ENCODE assay signal across 11 cellular contexts in the genomic region with DNA sequence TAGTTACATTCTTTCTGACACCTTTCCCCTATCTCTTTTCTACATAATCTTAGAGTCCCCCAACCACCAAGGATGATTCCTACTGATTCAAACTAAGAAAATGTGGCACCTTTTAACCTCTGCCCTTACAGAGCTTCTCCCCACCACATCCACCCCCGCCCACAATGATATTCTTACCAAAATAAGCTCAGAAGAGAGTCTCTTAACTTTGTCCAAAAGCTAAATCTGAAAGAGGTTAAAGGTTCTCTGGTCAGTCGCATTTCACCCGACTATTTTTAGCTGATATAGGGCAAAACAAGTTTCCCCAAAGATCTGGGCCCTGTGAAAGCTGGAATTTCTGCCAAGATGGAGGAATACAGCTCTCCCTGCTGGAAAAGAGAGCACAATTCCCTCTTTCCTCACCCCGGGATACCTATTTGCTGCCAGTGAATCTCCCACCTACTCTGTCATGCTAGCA.
A peak's percentile ranks its signal among the peaks of the same experiment; 100 is the strongest.
DNase-seq lines count a peak whose midpoint lies in the region; ATAC-seq, FAIRE-seq and TF ChIP-seq lines count a peak whose summit lies in the region.
"Had no signal": no experiment of that assay in that cellular context is flagged by ENCODE, and none has a peak within 500 bp of the region (broad histone marks: within the 10 kb centered on the region; RNA-seq: fewer than 3 reads in every experiment).

No MANE protein-coding gene starts in this region.

- intact Hi-C loops in activated CD4-positive, alpha-beta T cell treated with anti-CD3 and anti-CD28 coated beads, Interleukin-2, amount 10 ng/mL, durations not matched to agents 24 days and 14 days (cut with micrococcal nuclease) = loop anchor here (1.0 to 10.0 kb wide), 5 partner anchors 31 to 453 kb away; no protein-coding TSS in a partner anchor
- intact Hi-C loops in Caco-2 (cut with micrococcal nuclease; ENCODE audit: unreplicated experiment) = no loop called here

- no peaks in the 10 kb centered on the region for H3K9me3 ChIP-seq in Caco-2
- H3K9me3 ChIP-seq: pancreas had no signal

- no peak for TF ChIP-seq POLR2A in GM12892 (IDR thresholded peaks at IDR 0.05; ENCODE audit: low read depth, low read length)

- POLR2A ChIA-PET in Caco-2 (lab: Charles Lee) = no interaction called here

- no peaks in the 10 kb centered on the region for H3K27me3 ChIP-seq in Caco-2 (replicated peaks; ENCODE audit: control insufficient read depth, insufficient read depth, low read length)
- H3K27me3 ChIP-seq: pancreas had no signal

- no peak overlapping the region for H3K4me3 ChIP-seq in Caco-2 (ENCODE audit: low read depth, low read length)
- H3K4me3 ChIP-seq: pancreas had no signal

- H3K4me1 Mint-ChIP-seq in activated CD4-positive, alpha-beta T cell treated with anti-CD3 and anti-CD28 coated beads, Interleukin-2, amount 10 ng/mL, durations not matched to agents 24 days and 14 days = peaks cover 36% of the 10 kb centered on the region
- H3K4me1 Mint-ChIP-seq in activated T-helper 17 cell treated with anti-CD3 and anti-CD28 coated beads, Interleukin-2, amount 50 U/mL, for 72 hours = peaks cover 41% of the 10 kb centered on the region
- peaks cover 54 to 74% of the 10 kb centered on the region in 2 donors for H3K4me1 Mint-ChIP-seq in stimulated activated naive B cell treated with anti-CD40 and anti-IgM and Interleukin-4, amounts not matched to agents 10 μg/mL and 1 μg/mL and 100 μg/mL, for 72 hours
- peaks cover 24% of the 10 kb centered on the region for H3K4me1 Mint-ChIP-seq in Caco-2 (ENCODE audit: low read depth, unreplicated experiment)

- ATAC-seq in activated T-helper 17 cell treated with anti-CD3 and anti-CD28 coated beads, Interleukin-2, amount 50 U/mL, for 72 hours (replicated peaks) = peak; percentile 79
- ATAC-seq in stimulated activated naive B cell treated with anti-CD40 and anti-IgM and Interleukin-4, amounts not matched to agents 10 μg/mL and 1 μg/mL and 100 μg/mL, for 72 hours (replicated peaks) = peak; percentile 76 to 77
- no peak for ATAC-seq in GM21825 (IDR thresholded peaks at IDR 0.05; ENCODE audit: unreplicated experiment)
- ATAC-seq: pancreas had no signal

- peaks cover 11% of the 10 kb centered on the region for H3K4me1 ChIP-seq in Caco-2

- peaks cover 28% of the 10 kb centered on the region for H3K9me3 Mint-ChIP-seq in activated CD4-positive, alpha-beta T cell treated with anti-CD3 and anti-CD28 coated beads, Interleukin-2, amount 10 ng/mL, durations not matched to agents 24 days and 14 days
- H3K9me3 Mint-ChIP-seq in activated T-helper 17 cell treated with anti-CD3 and anti-CD28 coated beads, Interleukin-2, amount 50 U/mL, for 72 hours = peaks cover 11% of the 10 kb centered on the region
- H3K9me3 Mint-ChIP-seq in stimulated activated naive B cell treated with anti-CD40 and anti-IgM and Interleukin-4, amounts not matched to agents 10 μg/mL and 1 μg/mL and 100 μg/mL, for 72 hours = peaks cover 0 to 3% of the 10 kb centered on the region in 2 donors
- H3K9me3 Mint-ChIP-seq in Caco-2 (ENCODE audit: unreplicated experiment) = peaks cover 10% of the 10 kb centered on the region

- no TSS peak for BruUV-seq in Caco-2 (replicated peaks; lab: Mats Ljungman, UMichigan)

- FAIRE-seq in GM12892 (lab: Jason Lieb, UNC) = no peak
- FAIRE-seq: pancreas had no signal

- peaks cover 4% of the 10 kb centered on the region for H3K36me3 Mint-ChIP-seq in activated CD4-positive, alpha-beta T cell treated with anti-CD3 and anti-CD28 coated beads, Interleukin-2, amount 10 ng/mL, durations not matched to agents 24 days and 14 days (ENCODE audit: low read depth)
- no peaks in the 10 kb centered on the region for H3K36me3 Mint-ChIP-seq in activated T-helper 17 cell treated with anti-CD3 and anti-CD28 coated beads, Interleukin-2, amount 50 U/mL, for 72 hours (ENCODE audit: low read depth)
- H3K36me3 Mint-ChIP-seq in stimulated activated naive B cell treated with anti-CD40 and anti-IgM and Interleukin-4, amounts not matched to agents 10 μg/mL and 1 μg/mL and 100 μg/mL, for 72 hours = peaks cover 16 to 26% of the 10 kb centered on the region in 2 donors
- peaks cover 4% of the 10 kb centered on the region for H3K36me3 Mint-ChIP-seq in Caco-2 (ENCODE audit: insufficient read depth, unreplicated experiment)

- H3K36me3 ChIP-seq in Caco-2 (ENCODE audit: control insufficient read depth, insufficient read depth, low read length) = no peaks in the 10 kb centered on the region; the same call in 1 of the 2 replicates
- H3K36me3 ChIP-seq: pancreas had no signal

- no peak for TF ChIP-seq CTCF in Caco-2 (IDR thresholded peaks at IDR 0.05; ENCODE audit: insufficient read depth in 1 of 2, low read depth in 1 of 2, low read length in 1 of 2, severe bottlenecking in 1 of 2, unreplicated experiment in 1 of 2)

- no peak for DNase-seq in activated CD4-positive, alpha-beta T cell treated with anti-CD3 and anti-CD28 coated beads, Interleukin-2, amount 10 ng/mL, durations not matched to agents 24 days and 14 days
- DNase-seq in activated CD4-positive, alpha-beta T cell treated with anti-CD3 and anti-CD28 coated beads for 1 hour = no peak
- peak; percentile 11 for DNase-seq in islet precursor cell
- DNase-seq in stimulated activated naive B cell treated with anti-CD40 and anti-IgM and Interleukin-4, amounts not matched to agents 10 μg/mL and 1 μg/mL and 100 μg/mL, for 72 hours = no peak
- DNase-seq in Caco-2 = no peak
- no peak for DNase-seq in GM12892 (ENCODE audit: insufficient read length)
- DNase-seq: activated gamma-delta T cell treated with Interleukin-2 at 50 U/mL for 16 hours, Karpas-422 had no signal

- H3K27me3 Mint-ChIP-seq in activated CD4-positive, alpha-beta T cell treated with anti-CD3 and anti-CD28 coated beads, Interleukin-2, amount 10 ng/mL, durations not matched to agents 24 days and 14 days = peaks cover 3% of the 10 kb centered on the region
- H3K27me3 Mint-ChIP-seq in activated T-helper 17 cell treated with anti-CD3 and anti-CD28 coated beads, Interleukin-2, amount 50 U/mL, for 72 hours = no peaks in the 10 kb centered on the region
- no peaks in the 10 kb centered on the region for H3K27me3 Mint-ChIP-seq in stimulated activated naive B cell treated with anti-CD40 and anti-IgM and Interleukin-4, amounts not matched to agents 10 μg/mL and 1 μg/mL and 100 μg/mL, for 72 hours
- H3K27me3 Mint-ChIP-seq in Caco-2 (ENCODE audit: insufficient read depth, unreplicated experiment) = no peaks in the 10 kb centered on the region

- CTCF ChIA-PET in Caco-2 (lab: Charles Lee) = interaction anchor here (0.6 kb wide), 1 partner anchor 76 kb away, joined by 3 read pairs; no protein-coding TSS in a partner anchor

- H3K4me3 Mint-ChIP-seq in activated CD4-positive, alpha-beta T cell treated with anti-CD3 and anti-CD28 coated beads, Interleukin-2, amount 10 ng/mL, durations not matched to agents 24 days and 14 days = peak overlapping the region; percentile 55
- peak overlapping the region; percentile 66 for H3K4me3 Mint-ChIP-seq in activated T-helper 17 cell treated with anti-CD3 and anti-CD28 coated beads, Interleukin-2, amount 50 U/mL, for 72 hours
- H3K4me3 Mint-ChIP-seq in stimulated activated naive B cell treated with anti-CD40 and anti-IgM and Interleukin-4, amounts not matched to agents 10 μg/mL and 1 μg/mL and 100 μg/mL, for 72 hours = peak overlapping the region; percentile 36
- H3K4me3 Mint-ChIP-seq in Caco-2 (ENCODE audit: unreplicated experiment) = no peak overlapping the region

- H3K27ac Mint-ChIP-seq in activated CD4-positive, alpha-beta T cell treated with anti-CD3 and anti-CD28 coated beads, Interleukin-2, amount 10 ng/mL, durations not matched to agents 24 days and 14 days = peak overlapping the region; percentile 59
- peak overlapping the region; percentile 58 for H3K27ac Mint-ChIP-seq in activated T-helper 17 cell treated with anti-CD3 and anti-CD28 coated beads, Interleukin-2, amount 50 U/mL, for 72 hours
- H3K27ac Mint-ChIP-seq in stimulated activated naive B cell treated with anti-CD40 and anti-IgM and Interleukin-4, amounts not matched to agents 10 μg/mL and 1 μg/mL and 100 μg/mL, for 72 hours = peak overlapping the region; percentile 89
- H3K27ac Mint-ChIP-seq in Caco-2 (ENCODE audit: unreplicated experiment) = no peak overlapping the region
